ENCODE assay signal across 8 cellular contexts in genomic region chr19:15288146-15288963, GRCh38. TPM values are rescaled to one million over a fixed set of nuclear protein-coding genes. Genes with fewer than 3 reads are reported as not detected.
A peak's percentile ranks its signal among the peaks of the same experiment; 100 is the strongest.
DNase-seq lines count a peak whose midpoint lies in the region; ATAC-seq and TF ChIP-seq lines count a peak whose summit lies in the region.

No MANE protein-coding gene starts in this region.

- H3K79me2 ChIP-seq in Loucy (ENCODE audit: insufficient read depth, low read length): peaks cover 88% of the 10 kb centered on the region

- no peaks in the 10 kb centered on the region for H3K27me3 Mint-ChIP-seq in CD4-positive, alpha-beta T cell
- no peaks in the 10 kb centered on the region for H3K27me3 Mint-ChIP-seq in activated CD4-positive, alpha-beta memory T cell treated with anti-CD3 and anti-CD28 coated beads, Interleukin-2, amount 10 ng/mL, durations not matched to agents 7 days and 5 days
- H3K27me3 Mint-ChIP-seq in stimulated activated memory B cell treated with anti-CD40 and anti-IgM and Interleukin-4, amounts not matched to agents 10 μg/mL and 1 μg/mL and 100 μg/mL, for 72 hours: no peaks in the 10 kb centered on the region

- peak overlapping the region; percentile 52 for H3K4me2 ChIP-seq in Loucy (ENCODE audit: low read depth, low read length, poor library complexity, severe bottlenecking)

- H3K4me3 Mint-ChIP-seq in CD4-positive, alpha-beta T cell: peak overlapping the region; percentile 68
- no peak overlapping the region for H3K4me3 Mint-ChIP-seq in activated CD4-positive, alpha-beta memory T cell treated with anti-CD3 and anti-CD28 coated beads, Interleukin-2, amount 10 ng/mL, durations not matched to agents 7 days and 5 days
- H3K4me3 Mint-ChIP-seq in stimulated activated memory B cell treated with anti-CD40 and anti-IgM and Interleukin-4, amounts not matched to agents 10 μg/mL and 1 μg/mL and 100 μg/mL, for 72 hours: peak overlapping the region; percentile 62

- H3K4me3 ChIP-seq in Loucy (ENCODE audit: low read length, poor library complexity, severe bottlenecking) (peak overlapping the region; percentile 20), right cardiac atrium (ENCODE audit: low read length) (no peak overlapping the region)

- H3K4me1 Mint-ChIP-seq in CD4-positive, alpha-beta T cell (ENCODE audit: low read depth): peaks cover 100% of the 10 kb centered on the region
- peaks cover 95% of the 10 kb centered on the region for H3K4me1 Mint-ChIP-seq in activated CD4-positive, alpha-beta memory T cell treated with anti-CD3 and anti-CD28 coated beads, Interleukin-2, amount 10 ng/mL, durations not matched to agents 7 days and 5 days
- peaks cover 97% of the 10 kb centered on the region for H3K4me1 Mint-ChIP-seq in stimulated activated memory B cell treated with anti-CD40 and anti-IgM and Interleukin-4, amounts not matched to agents 10 μg/mL and 1 μg/mL and 100 μg/mL, for 72 hours

- H3F3A ChIP-seq in Loucy (ENCODE audit: low read depth): peaks cover 17% of the 10 kb centered on the region

- intact Hi-C loops in CD4-positive, alpha-beta T cell (cut with DNase I, micrococcal nuclease): loop anchor here in 1 of 2 experiments (5.0 kb wide), 2 partner anchors 34 to 89 kb away; partner anchors contain the start of gene AKAP8
- intact Hi-C loops in right cardiac atrium (cut with DNase I): no loop called here

- no peaks in the 10 kb centered on the region for H3K27me3 ChIP-seq in CD4-positive, alpha-beta T cell (ENCODE audit: control insufficient read depth, insufficient read depth, low read length)
- H3K27me3 ChIP-seq in Loucy (ENCODE audit: insufficient read depth, low read length, poor library complexity, severe bottlenecking): no peaks in the 10 kb centered on the region
- no peaks in the 10 kb centered on the region for H3K27me3 ChIP-seq in right cardiac atrium (ENCODE audit: control insufficient read depth, insufficient read depth)

- H4K20me1 ChIP-seq in Loucy (ENCODE audit: insufficient read depth, low read length, poor library complexity, severe bottlenecking): peaks cover 88% of the 10 kb centered on the region

- H3K4me1 ChIP-seq in Loucy (ENCODE audit: insufficient read depth, low read length, poor library complexity, severe bottlenecking): peaks cover 69% of the 10 kb centered on the region
- H3K4me1 ChIP-seq in right cardiac atrium (ENCODE audit: control insufficient read depth, insufficient read depth, low read length): peaks cover 56% of the 10 kb centered on the region

- WGBS in right cardiac atrium: 40% methylated on average over 14 of the region's 14 CpGs

- no peak for TF ChIP-seq CTCF in CD4-positive, alpha-beta T cell (IDR thresholded peaks at IDR 0.05)
- no peak for TF ChIP-seq CTCF in Loucy (conservative IDR thresholded peaks at IDR 0.05; ENCODE audit: low read length)

- no peaks in the 10 kb centered on the region for H3K36me3 Mint-ChIP-seq in CD4-positive, alpha-beta T cell (ENCODE audit: low read depth)
- peaks cover 7% of the 10 kb centered on the region for H3K36me3 Mint-ChIP-seq in activated CD4-positive, alpha-beta memory T cell treated with anti-CD3 and anti-CD28 coated beads, Interleukin-2, amount 10 ng/mL, durations not matched to agents 7 days and 5 days (ENCODE audit: low read depth)
- no peaks in the 10 kb centered on the region for H3K36me3 Mint-ChIP-seq in stimulated activated memory B cell treated with anti-CD40 and anti-IgM and Interleukin-4, amounts not matched to agents 10 μg/mL and 1 μg/mL and 100 μg/mL, for 72 hours

- H3K27ac ChIP-seq in CD4-positive, alpha-beta T cell (ENCODE audit: low read depth, low read length): no peak overlapping the region
- no peak overlapping the region for H3K27ac ChIP-seq in right cardiac atrium (ENCODE audit: low read length)

- CTCF ChIA-PET in CD4-positive, alpha-beta T cell (lab: Charles Lee): interaction anchor here (1.0 to 1.1 kb wide), 2 partner anchors 13 to 69 kb away, joined by 3 read pairs; no protein-coding TSS in a partner anchor
- CTCF ChIA-PET in activated CD4-positive, alpha-beta memory T cell treated with anti-CD3 and anti-CD28 coated beads, Interleukin-2, amount 10 ng/mL, durations not matched to agents 7 days and 5 days (lab: Charles Lee): interaction anchor here (0.5 kb wide), 2 partner anchors 38 to 112 kb away, joined by 3 read pairs; no protein-coding TSS in a partner anchor

- H3K9me3 Mint-ChIP-seq in CD4-positive, alpha-beta T cell: no peaks in the 10 kb centered on the region
- no peaks in the 10 kb centered on the region for H3K9me3 Mint-ChIP-seq in activated CD4-positive, alpha-beta memory T cell treated with anti-CD3 and anti-CD28 coated beads, Interleukin-2, amount 10 ng/mL, durations not matched to agents 7 days and 5 days
- H3K9me3 Mint-ChIP-seq in stimulated activated memory B cell treated with anti-CD40 and anti-IgM and Interleukin-4, amounts not matched to agents 10 μg/mL and 1 μg/mL and 100 μg/mL, for 72 hours: no peaks in the 10 kb centered on the region

- H2AFZ ChIP-seq in Loucy (ENCODE audit: low read length): no peak overlapping the region

- H3K27ac Mint-ChIP-seq in CD4-positive, alpha-beta T cell: peak overlapping the region; percentile 75
- peak overlapping the region; percentile 42 for H3K27ac Mint-ChIP-seq in activated CD4-positive, alpha-beta memory T cell treated with anti-CD3 and anti-CD28 coated beads, Interleukin-2, amount 10 ng/mL, durations not matched to agents 7 days and 5 days
- peak overlapping the region; percentile 73 for H3K27ac Mint-ChIP-seq in stimulated activated memory B cell treated with anti-CD40 and anti-IgM and Interleukin-4, amounts not matched to agents 10 μg/mL and 1 μg/mL and 100 μg/mL, for 72 hours

- peak overlapping the region; percentile 25 for H3K9ac ChIP-seq in Loucy (ENCODE audit: low read depth, low read length, poor library complexity, severe bottlenecking)

- no peak for DNase-seq in CD4-positive, alpha-beta T cell
- no peak for DNase-seq in activated CD4-positive, alpha-beta memory T cell treated with anti-CD3 and anti-CD28 coated beads, Interleukin-2, amount 10 ng/mL, durations not matched to agents 7 days and 5 days
- peak in 2 of 3 donors; percentile 72 to 74 for DNase-seq in right cardiac atrium
- no peak for DNase-seq in NCI-H226
- no peak for DNase-seq in KG1 (lab: John Stamatoyannopoulos, UW)

- peak; percentile 23 for ATAC-seq in CD4-positive, alpha-beta T cell (ENCODE audit: poor library complexity)
- ATAC-seq in right cardiac atrium (peak; percentile 62 to 64), GM19351 (IDR thresholded peaks at IDR 0.05; ENCODE audit: unreplicated experiment) (no peak)
- ATAC-seq in stimulated activated memory B cell treated with anti-CD40 and anti-IgM and Interleukin-4, amounts not matched to agents 10 μg/mL and 1 μg/mL and 100 μg/mL, for 72 hours: peak; percentile 87

- H3K36me3 ChIP-seq in Loucy (ENCODE audit: insufficient read depth, low read length): no peaks in the 10 kb centered on the region

- H3K9me3 ChIP-seq in CD4-positive, alpha-beta T cell (ENCODE audit: control insufficient read depth, low read length): no peaks in the 10 kb centered on the region
- H3K9me3 ChIP-seq in Loucy (ENCODE audit: insufficient read depth, low read depth, low read length) (no peaks in the 10 kb centered on the region), right cardiac atrium (ENCODE audit: control insufficient read depth, low read length) (no peaks in the 10 kb centered on the region)

- POLR2A ChIA-PET in CD4-positive, alpha-beta T cell (lab: Charles Lee): interaction anchor here (0.8 to 1.3 kb wide), 3 partner anchors 9 to 44 kb away, joined by 3 to 5 read pairs (median 5); partner anchors contain the start of gene BRD4
- POLR2A ChIA-PET in activated CD4-positive, alpha-beta memory T cell treated with anti-CD3 and anti-CD28 coated beads, Interleukin-2, amount 10 ng/mL, durations not matched to agents 7 days and 5 days (lab: Charles Lee): interaction anchor here (0.8 to 2.3 kb wide), 5 partner anchors 9 to 130 kb away, joined by 3 to 7 read pairs (median 4); partner anchors contain the start of genes AKAP8L and BRD4

- no peaks in the 10 kb centered on the region for H3K9me2 ChIP-seq in Loucy (replicated peaks; ENCODE audit: low read depth, low read length)

RNA-seq across cellular contexts. Expression of gene BRD4, which starts 44.0 kb away (rescaled TPM):
- 100 to 1,000 TPM; 101 to 102 TPM for total RNA-seq in CD4-positive, alpha-beta T cell
- total RNA-seq in activated CD4-positive, alpha-beta memory T cell treated with anti-CD3 and anti-CD28 coated beads, Interleukin-2, amount 10 ng/mL, durations not matched to agents 7 days and 5 days: 100 to 1,000 TPM; 103 to 110 TPM
- 10 to 100 TPM; 51.1 to 62.8 (median 59.2) TPM for total RNA-seq in right cardiac atrium
- 29.6 TPM for polyA plus RNA-seq in right cardiac atrium

RNA-seq across cellular contexts. Expression of gene EPHX3, which starts 56.1 kb away (rescaled TPM):
- total RNA-seq in CD4-positive, alpha-beta T cell: not detected
- total RNA-seq in activated CD4-positive, alpha-beta memory T cell treated with anti-CD3 and anti-CD28 coated beads, Interleukin-2, amount 10 ng/mL, durations not matched to agents 7 days and 5 days: under 1 TPM in 1 of 2 experiments, not detected in 1; 0.20 TPM
- total RNA-seq in right cardiac atrium: under 1 TPM in 2 of 4 donors, not detected in 2; 0.11 to 0.17 TPM
- polyA plus RNA-seq in right cardiac atrium: 0.09 TPM

Comparison
In these comparisons a context has a peak if more than half of its experiments do, and no peak if none do; other contexts are left out.
1. DNase-seq: peak in right cardiac atrium (2 of 3); none in CD4-positive, alpha-beta T cell (0 of 10), activated CD4-positive, alpha-beta memory T cell treated with anti-CD3 and anti-CD28 coated beads, Interleukin-2, amount 10 ng/mL, durations not matched to agents 7 days and 5 days (single experiment), NCI-H226 (single experiment) and KG1 (single experiment).
2. Peak in every context shown above with its lines, with median percentiles within 50 percentile points of each other: H3K27ac Mint-ChIP-seq.